In the genomic region with DNA sequence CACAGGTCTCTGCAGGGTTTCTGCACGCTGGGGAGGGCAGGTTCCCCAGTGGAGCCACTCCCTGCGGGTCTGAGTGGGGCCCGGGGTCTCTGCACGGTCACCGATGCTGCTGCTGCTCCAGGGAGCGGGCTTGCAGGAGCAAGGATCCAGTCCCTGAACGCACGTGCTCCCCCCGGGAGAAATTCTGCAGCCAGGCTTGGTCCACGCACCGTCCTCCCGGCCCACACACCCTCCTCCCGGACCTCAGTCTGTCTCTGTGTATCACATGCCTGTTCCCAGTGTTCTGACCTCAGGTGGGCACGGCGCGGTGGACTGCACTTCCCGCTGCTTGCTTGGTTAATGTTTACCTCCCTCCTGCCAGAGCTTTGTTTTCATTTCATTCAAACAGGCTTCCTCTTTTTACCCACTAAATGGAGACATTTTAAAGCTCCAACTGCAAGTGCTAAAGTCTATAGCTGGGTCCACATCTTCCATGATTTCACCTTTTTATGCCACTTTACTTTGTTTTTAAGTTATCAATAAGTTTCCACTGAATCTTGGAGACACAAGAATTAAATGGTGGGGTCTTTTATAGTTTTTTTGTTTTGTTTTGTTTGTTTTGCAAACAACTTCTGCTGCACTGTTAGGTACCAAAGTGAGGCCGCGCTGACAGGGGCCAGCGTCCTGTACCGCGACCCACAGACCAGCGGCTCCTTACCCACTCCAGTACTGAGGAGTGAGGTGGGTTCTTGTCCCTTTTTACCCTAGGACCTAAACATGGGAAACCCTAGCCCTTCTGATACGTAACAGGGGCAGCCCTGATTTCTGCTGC, we compare ENCODE assay signal across 1 cellular context.
TF ChIP-seq lines count a peak whose summit lies in the region.

No MANE protein-coding gene starts in this region.

TF ChIP-seq in HepG2, 621 proteins besides CTCF, POLR2A, EP300 and RAD21 (continued from another document and continues in another):
- TF ChIP-seq PRDM15 (CRISPR knock-in tag; IDR thresholded peaks at IDR 0.05) (no peak), MAFF (IDR thresholded peaks at IDR 0.05; ENCODE audit: low read depth, low read length) (no peak), ZNF296 (CRISPR knock-in tag; conservative IDR thresholded peaks at IDR 0.05) (peak; percentile 50; the same call in 1 of the 2 replicates), ZNF143 (CRISPR knock-in tag; IDR thresholded peaks at IDR 0.05) (no peak), ZNF33B (CRISPR knock-in tag; IDR thresholded peaks at IDR 0.05) (no peak), HOMEZ (CRISPR knock-in tag; IDR thresholded peaks at IDR 0.05; ENCODE audit: low read depth) (0 out of 2 replicates have a peak, but pooled peaks have one; percentile 25), THAP11 (CRISPR knock-in tag; IDR thresholded peaks at IDR 0.05) (peak; percentile 31; the same call in 1 of the 2 replicates), SOX5 (CRISPR knock-in tag; IDR thresholded peaks at IDR 0.05; ENCODE audit: borderline replicate concordance) (peak; percentile 73), FOXA1 (IDR thresholded peaks at IDR 0.05) (no peak), FOXA1 (CRISPR knock-in tag; IDR thresholded peaks at IDR 0.05) (peak; percentile 32; the same call in 1 of the 2 replicates), ZNF816 (CRISPR knock-in tag; IDR thresholded peaks at IDR 0.05; ENCODE audit: borderline replicate concordance) (no peak), NR1H2 (CRISPR knock-in tag; IDR thresholded peaks at IDR 0.05; ENCODE audit: borderline replicate concordance, low read depth) (no peak), TOPORS (CRISPR knock-in tag; IDR thresholded peaks at IDR 0.05) (no peak), CHD2 (IDR thresholded peaks at IDR 0.05; ENCODE audit: low read depth, low read length) (no peak), MED8 (CRISPR knock-in tag; IDR thresholded peaks at IDR 0.05; ENCODE audit: insufficient replicate concordance) (peak; percentile 23), TSC22D2 (CRISPR knock-in tag; IDR thresholded peaks at IDR 0.05; ENCODE audit: borderline replicate concordance) (no peak), ZNF256 (CRISPR knock-in tag; conservative IDR thresholded peaks at IDR 0.05) (no peak), JDP2 (CRISPR knock-in tag; IDR thresholded peaks at IDR 0.05; ENCODE audit: borderline replicate concordance) (no peak), ZBTB14 (CRISPR knock-in tag; IDR thresholded peaks at IDR 0.05) (no peak), HOXA9 (CRISPR knock-in tag; IDR thresholded peaks at IDR 0.05; ENCODE audit: borderline replicate concordance) (no peak), ZFP62 (CRISPR knock-in tag; IDR thresholded peaks at IDR 0.05) (no peak), GMEB2 (CRISPR knock-in tag; IDR thresholded peaks at IDR 0.05; ENCODE audit: low read depth) (no peak), ZNF616 (CRISPR knock-in tag; IDR thresholded peaks at IDR 0.05; ENCODE audit: low read depth) (no peak), ZNF280D (CRISPR knock-in tag; IDR thresholded peaks at IDR 0.05) (peak; percentile 72; the same call in 1 of the 2 replicates), PCBP1 (IDR thresholded peaks at IDR 0.05; ENCODE audit: borderline replicate concordance, low read depth, low read length) (no peak), FOXC1 (CRISPR knock-in tag; IDR thresholded peaks at IDR 0.05; ENCODE audit: borderline replicate concordance) (no peak), ATF2 (CRISPR knock-in tag; IDR thresholded peaks at IDR 0.05) (no peak), SNAPC2 (CRISPR knock-in tag; IDR thresholded peaks at IDR 0.05) (no peak), ZNF432 (CRISPR knock-in tag; IDR thresholded peaks at IDR 0.05; ENCODE audit: borderline replicate concordance) (no peak), AGO1 (IDR thresholded peaks at IDR 0.05; ENCODE audit: low read depth, low read length, poor library complexity, severe bottlenecking) (no peak), SMAD1 (CRISPR knock-in tag; IDR thresholded peaks at IDR 0.05; ENCODE audit: borderline replicate concordance, low read depth) (peak; percentile 77; the same call in 1 of the 2 replicates), ZSCAN25 (CRISPR knock-in tag; IDR thresholded peaks at IDR 0.05) (peak; percentile 28; the same call in 1 of the 2 replicates), ZFY (CRISPR knock-in tag; IDR thresholded peaks at IDR 0.05) (0 out of 2 replicates have a peak, but pooled peaks have one; percentile 24), NFYC (CRISPR knock-in tag; IDR thresholded peaks at IDR 0.05) (no peak), GLI4 (CRISPR knock-in tag; IDR thresholded peaks at IDR 0.05; ENCODE audit: borderline replicate concordance) (no peak), ARNT2 (CRISPR knock-in tag; IDR thresholded peaks at IDR 0.05; ENCODE audit: low read depth) (no peak), ZNF644 (CRISPR knock-in tag; IDR thresholded peaks at IDR 0.05; ENCODE audit: low read depth) (no peak), PBX2 (CRISPR knock-in tag; IDR thresholded peaks at IDR 0.05) (no peak), HMG20A (CRISPR knock-in tag; IDR thresholded peaks at IDR 0.05; ENCODE audit: borderline replicate concordance) (peak; percentile 30; the same call in 1 of the 2 replicates)
- TF ChIP-seq, protein P1, sequence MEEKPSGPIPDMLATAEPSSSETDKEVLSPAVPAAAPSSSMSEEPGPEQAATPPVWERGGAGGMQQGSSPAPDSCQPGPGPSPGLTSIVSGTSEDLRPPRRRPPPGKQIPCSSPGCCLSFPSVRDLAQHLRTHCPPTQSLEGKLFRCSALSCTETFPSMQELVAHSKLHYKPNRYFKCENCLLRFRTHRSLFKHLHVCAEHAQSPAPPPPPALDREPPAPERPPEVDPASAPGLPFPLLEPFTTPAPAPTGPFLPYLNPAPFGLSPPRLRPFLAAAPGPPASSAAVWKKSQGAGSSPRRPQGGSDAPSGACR (CRISPR knock-in tag; IDR thresholded peaks at IDR 0.05), result no peak
- TF ChIP-seq, protein P2, sequence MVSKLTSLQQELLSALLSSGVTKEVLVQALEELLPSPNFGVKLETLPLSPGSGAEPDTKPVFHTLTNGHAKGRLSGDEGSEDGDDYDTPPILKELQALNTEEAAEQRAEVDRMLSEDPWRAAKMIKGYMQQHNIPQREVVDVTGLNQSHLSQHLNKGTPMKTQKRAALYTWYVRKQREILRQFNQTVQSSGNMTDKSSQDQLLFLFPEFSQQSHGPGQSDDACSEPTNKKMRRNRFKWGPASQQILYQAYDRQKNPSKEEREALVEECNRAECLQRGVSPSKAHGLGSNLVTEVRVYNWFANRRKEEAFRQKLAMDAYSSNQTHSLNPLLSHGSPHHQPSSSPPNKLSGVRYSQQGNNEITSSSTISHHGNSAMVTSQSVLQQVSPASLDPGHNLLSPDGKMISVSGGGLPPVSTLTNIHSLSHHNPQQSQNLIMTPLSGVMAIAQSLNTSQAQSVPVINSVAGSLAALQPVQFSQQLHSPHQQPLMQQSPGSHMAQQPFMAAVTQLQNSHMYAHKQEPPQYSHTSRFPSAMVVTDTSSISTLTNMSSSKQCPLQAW (CRISPR knock-in tag; IDR thresholded peaks at IDR 0.05), result peak; percentile 93
